13 cellular contexts compared by ENCODE assay signal in the genomic region with DNA sequence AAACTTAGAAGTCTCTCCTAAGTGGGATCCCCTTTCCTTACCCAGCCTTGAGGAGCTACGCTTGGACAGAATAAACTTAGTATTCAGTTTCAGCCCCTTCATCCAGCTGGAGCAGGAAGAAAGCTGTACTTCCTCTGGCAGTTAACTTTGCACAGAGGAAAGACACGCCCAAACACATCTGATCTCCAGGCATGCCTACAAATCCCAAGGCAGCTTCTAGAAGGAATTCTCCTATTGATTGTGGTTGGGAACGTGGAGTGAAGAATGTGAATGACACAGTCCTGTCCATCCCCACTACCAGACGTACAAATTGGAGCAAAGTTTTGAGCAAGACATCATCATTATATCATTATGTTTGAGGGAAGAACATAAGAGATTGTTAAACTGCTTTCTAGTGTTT. TPM values are rescaled to one million over a fixed set of nuclear protein-coding genes. Genes with fewer than 3 reads are reported as not detected.
DNase-seq lines count a peak whose midpoint lies in the region; ATAC-seq and TF ChIP-seq lines count a peak whose summit lies in the region.
"Had no signal": no experiment of that assay in that cellular context is flagged by ENCODE, and none has a peak within 500 bp of the region (broad histone marks: within the 10 kb centered on the region; RNA-seq: fewer than 3 reads in every experiment).

No MANE protein-coding gene starts in this region.

- H3K4me3 Mint-ChIP-seq in CD4-positive, alpha-beta T cell, result no peak overlapping the region

- H3K4me3 ChIP-seq in choroid plexus epithelial cell (ENCODE audit: low read depth, low read length) (no peak overlapping the region), left lung (no peak overlapping the region)
- H3K4me3 ChIP-seq: esophagus muscularis mucosa, SJSA1 had no signal

- DNase-seq in EL (peak; percentile 69), HT1080 (ENCODE audit: low read depth) (peak; percentile 68), choroid plexus epithelial cell (ENCODE audit: low read depth) (peak; percentile 41), left lung (no peak), NCI-H2081 (lab: John Stamatoyannopoulos, UW) (no peak), NCI-H2171 treated with DMSO at 0.1 percent for 48 hours (lab: John Stamatoyannopoulos, UW) (no peak)
- DNase-seq in CD4-positive, alpha-beta T cell, result no peak
- DNase-seq: MM.1S, NCI-H524 had no signal

- H3K4me1 ChIP-seq in left lung, result peaks cover 0 to 4% of the 10 kb centered on the region in 2 donors
- H3K4me1 ChIP-seq: SJSA1 had no signal

- H3K9me3 Mint-ChIP-seq in CD4-positive, alpha-beta T cell, result no peaks in the 10 kb centered on the region
- H3K9me3 Mint-ChIP-seq: brain had no signal

- no peak overlapping the region for H3K27ac ChIP-seq in left lung
- H3K27ac ChIP-seq in CD4-positive, alpha-beta T cell (ENCODE audit: low read depth, low read length), result no peak overlapping the region
- H3K27ac ChIP-seq: esophagus muscularis mucosa, SJSA1 had no signal

- ATAC-seq in left lung (peak; percentile 10), HG03025 (IDR thresholded peaks at IDR 0.05; ENCODE audit: low FRiP score, unreplicated experiment) (no peak)
- ATAC-seq in CD4-positive, alpha-beta T cell (ENCODE audit: poor library complexity), result no peak

- no peaks in the 10 kb centered on the region for H3K9me3 ChIP-seq in left lung
- H3K9me3 ChIP-seq in CD4-positive, alpha-beta T cell (ENCODE audit: control insufficient read depth, low read length), result no peaks in the 10 kb centered on the region
- H3K9me3 ChIP-seq: esophagus muscularis mucosa, SJSA1 had no signal

- no peak overlapping the region for H3K27ac Mint-ChIP-seq in CD4-positive, alpha-beta T cell

- no peak for TF ChIP-seq CTCF in choroid plexus epithelial cell (conservative IDR thresholded peaks at IDR 0.05; ENCODE audit: low read depth, low read length)
- no peak for TF ChIP-seq CTCF in left lung (IDR thresholded peaks at IDR 0.05)
- TF ChIP-seq CTCF in CD4-positive, alpha-beta T cell (IDR thresholded peaks at IDR 0.05), result no peak

- intact Hi-C loops in left lung (cut with DNase I), result no loop called here
- intact Hi-C loops in CD4-positive, alpha-beta T cell (cut with DNase I, micrococcal nuclease), result no loop called here

- peaks cover 2 to 8% of the 10 kb centered on the region in 2 donors for H3K27me3 ChIP-seq in left lung
- peaks cover 11% of the 10 kb centered on the region for H3K27me3 ChIP-seq in CD4-positive, alpha-beta T cell (ENCODE audit: control insufficient read depth, insufficient read depth, low read length)
- H3K27me3 ChIP-seq: esophagus muscularis mucosa had no signal

- POLR2A ChIA-PET in CD4-positive, alpha-beta T cell (lab: Charles Lee), result interaction anchor here (1.1 kb wide), 1 partner anchor 76 kb away, joined by 3 read pairs; no protein-coding TSS in a partner anchor

- H3K27me3 Mint-ChIP-seq in CD4-positive, alpha-beta T cell, result peaks cover 36% of the 10 kb centered on the region

- H3K36me3 Mint-ChIP-seq in CD4-positive, alpha-beta T cell (ENCODE audit: low read depth), result no peaks in the 10 kb centered on the region
- H3K36me3 Mint-ChIP-seq: brain had no signal

- no peaks in the 10 kb centered on the region for H3K36me3 ChIP-seq in left lung
- H3K36me3 ChIP-seq: esophagus muscularis mucosa, SJSA1 had no signal

- no peaks in the 10 kb centered on the region for H3K4me1 Mint-ChIP-seq in CD4-positive, alpha-beta T cell (ENCODE audit: low read depth)

- CTCF ChIA-PET in CD4-positive, alpha-beta T cell (lab: Charles Lee), result no interaction called here

RNA-seq across cellular contexts. Expression of a gene that starts 6.6 kb away (rescaled TPM):
- 28.3 and 39.2 TPM in 2 replicates for total RNA-seq in HT1080 (2014; rRNA removed; shearing (Covaris generic))
- 58.4 and 58.9 TPM in 2 replicates for polyA plus RNA-seq in HT1080 (2015; cell fraction: cytosol; rRNA removed)
- polyA plus RNA-seq in HT1080 (2015; cell fraction: nucleus; rRNA removed), result 28.2 and 30.2 TPM in 2 replicates
- 1 to 10 TPM; 3.3 to 8.7 TPM for total RNA-seq in left lung
- total RNA-seq in CD4-positive, alpha-beta T cell, result under 1 TPM; 0.08 to 0.14 TPM

Comparison
In these comparisons a context has a peak if more than half of its experiments do, and no peak if none do; other contexts are left out.
1. DNase-seq: peak in EL (single experiment), HT1080 (single experiment) and choroid plexus epithelial cell (single experiment); none in left lung (0 of 2), NCI-H2081 (0 of 2), CD4-positive, alpha-beta T cell (0 of 10) and NCI-H2171 treated with DMSO at 0.1 percent for 48 hours (single experiment).